In the genomic region with DNA sequence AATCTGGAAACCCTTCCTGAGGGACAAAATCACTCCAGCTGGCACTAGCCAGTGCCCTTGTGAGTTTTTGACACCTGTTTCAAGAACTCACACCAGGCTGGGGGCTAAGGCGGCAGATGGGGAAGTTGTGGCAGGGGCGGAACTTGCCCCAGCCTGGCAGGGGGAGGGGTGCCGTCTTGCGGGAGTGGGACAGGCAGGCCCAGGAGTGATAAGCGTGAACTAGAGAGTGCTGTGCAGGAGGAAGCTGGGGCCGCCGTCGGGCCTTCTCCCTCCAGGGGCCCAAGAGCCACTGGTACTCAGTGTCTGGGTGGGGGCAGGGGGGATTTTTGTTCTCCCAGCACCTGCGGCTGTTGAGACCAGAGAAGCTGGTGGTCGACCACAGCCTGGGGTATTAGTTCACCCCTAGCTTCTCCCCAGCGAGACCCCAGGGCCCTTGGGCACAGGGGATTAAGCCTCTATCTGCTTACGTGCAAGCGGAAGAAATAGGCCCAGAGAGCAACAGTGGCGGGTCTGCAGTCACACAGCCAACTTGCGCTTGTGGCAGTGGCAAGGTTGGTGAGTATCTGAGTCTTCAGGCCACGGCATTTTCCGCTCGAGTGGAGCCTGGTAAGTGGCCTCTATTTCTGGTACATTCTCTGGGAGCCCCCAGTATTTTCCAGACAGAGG, we compare ENCODE assay signal across 9 cellular contexts. TPM values are rescaled to one million over a fixed set of nuclear protein-coding genes. Genes with fewer than 3 reads are reported as not detected.
DNase-seq lines count a peak whose midpoint lies in the region; ATAC-seq lines count a peak whose summit lies in the region.
"Had no signal": no experiment of that assay in that cellular context is flagged by ENCODE, and none has a peak within 500 bp of the region (broad histone marks: within the 10 kb centered on the region; RNA-seq: fewer than 3 reads in every experiment).

No MANE protein-coding gene starts in this region.

- peaks cover 24 to 33% (median 31%) of the 10 kb centered on the region in 3 donors for H3K4me1 Mint-ChIP-seq in IgD-negative memory B cell
- H3K4me1 Mint-ChIP-seq in central memory CD8-positive, alpha-beta T cell: peaks cover 8% of the 10 kb centered on the region

- DNase-seq in central memory CD8-positive, alpha-beta T cell (ENCODE audit: low spot score in 2 of 2): no peak
- peak in 7 of 10 donors; percentile 24 to 92 (median 44) for DNase-seq in posterior cingulate gyrus
- DNase-seq in central memory CD4-positive, alpha-beta T cell: no peak
- DNase-seq in NCI-H2107 treated with DMSO at 0.1 percent for 48 hours (lab: John Stamatoyannopoulos, UW; ENCODE audit: unreplicated experiment): no peak
- DNase-seq: activated CD4-positive, alpha-beta T cell treated with anti-CD3 and anti-CD28 coated beads for 48 hours had no signal

- no peaks in the 10 kb centered on the region for H3K9me3 Mint-ChIP-seq in IgD-negative memory B cell
- no peaks in the 10 kb centered on the region for H3K9me3 Mint-ChIP-seq in central memory CD8-positive, alpha-beta T cell

- H3K4me3 Mint-ChIP-seq in IgD-negative memory B cell: peak overlapping the region; percentile 77 to 99 (median 92)
- no peak overlapping the region for H3K4me3 Mint-ChIP-seq in central memory CD8-positive, alpha-beta T cell

- peak overlapping the region; percentile 95 to 100 (median 96) for H3K27ac Mint-ChIP-seq in IgD-negative memory B cell
- H3K27ac Mint-ChIP-seq in central memory CD8-positive, alpha-beta T cell (ENCODE audit: low read depth): no peak overlapping the region

- H3K27me3 Mint-ChIP-seq in IgD-negative memory B cell: no peaks in the 10 kb centered on the region
- H3K27me3 Mint-ChIP-seq in central memory CD8-positive, alpha-beta T cell: no peaks in the 10 kb centered on the region

- intact Hi-C loops in posterior cingulate gyrus (cut with DNase I): loop anchor here (10.0 kb wide), 1 partner anchor 534 kb away; no protein-coding TSS in a partner anchor

- H3K36me3 Mint-ChIP-seq in IgD-negative memory B cell: peaks cover 2% of the 10 kb centered on the region
- no peaks in the 10 kb centered on the region for H3K36me3 Mint-ChIP-seq in central memory CD8-positive, alpha-beta T cell (ENCODE audit: insufficient read depth)

- peak; percentile 32 for ATAC-seq in GM18868 (IDR thresholded peaks at IDR 0.05; ENCODE audit: unreplicated experiment)
- ATAC-seq in central memory CD8-positive, alpha-beta T cell (replicated peaks; ENCODE audit: extremely low read depth, poor library complexity, severe bottlenecking): peak; percentile 24
- no peak for ATAC-seq in GM19395 (IDR thresholded peaks at IDR 0.05; ENCODE audit: unreplicated experiment)
- ATAC-seq in HG03139 (IDR thresholded peaks at IDR 0.05; ENCODE audit: unreplicated experiment): no peak

RNA-seq across cellular contexts. Expression of a gene that starts 40.1 kb away (rescaled TPM):
- polyA plus RNA-seq in IgD-negative memory B cell: 123 TPM

Comparison
In these comparisons a context has a peak if more than half of its experiments do, and no peak if none do; other contexts are left out.
1. ATAC-seq: peak in GM18868 (single experiment) and central memory CD8-positive, alpha-beta T cell (single experiment); none in GM19395 (single experiment) and HG03139 (single experiment).
2. DNase-seq: peak in posterior cingulate gyrus (7 of 10); none in central memory CD8-positive, alpha-beta T cell (0 of 2), central memory CD4-positive, alpha-beta T cell (single experiment) and NCI-H2107 treated with DMSO at 0.1 percent for 48 hours (single experiment).